Comparison of ENCODE assay signal across 8 cellular contexts in the genomic region with DNA sequence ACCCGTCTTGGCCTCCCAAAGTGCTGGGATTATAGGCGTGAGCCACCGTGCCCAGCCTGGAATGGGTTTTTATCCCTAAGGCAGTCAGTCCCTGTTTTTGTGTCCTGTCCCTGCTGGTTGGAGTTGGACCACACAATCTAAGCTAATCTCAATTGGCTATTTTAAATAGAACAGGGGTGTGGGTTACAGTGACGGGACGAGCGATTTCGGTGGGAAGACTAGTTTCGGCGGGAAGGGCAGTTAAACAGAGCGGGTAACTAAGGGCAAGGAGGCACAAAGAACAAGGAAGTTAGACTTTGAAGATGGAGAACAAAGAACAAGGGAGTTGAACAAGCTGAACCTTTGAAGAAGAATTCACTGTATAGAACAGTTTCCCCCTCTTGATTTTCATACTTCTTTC. TPM values are rescaled to one million over a fixed set of nuclear protein-coding genes. Genes with fewer than 3 reads are reported as not detected.
DNase-seq lines count a peak whose midpoint lies in the region; ATAC-seq lines count a peak whose summit lies in the region.

No MANE protein-coding gene starts in this region.

- peak overlapping the region; percentile 92 for H3K27ac Mint-ChIP-seq in activated naive CD4-positive, alpha-beta T cell treated with anti-CD3 and anti-CD28 coated beads, Interleukin-2, amount 10 ng/mL, durations not matched to agents 7 days and 5 days
- H3K27ac Mint-ChIP-seq in activated CD4-positive, alpha-beta memory T cell treated with anti-CD3 and anti-CD28 coated beads for 36 hours, result no peak overlapping the region

- H3K36me3 ChIP-seq in iPS-15b (ENCODE audit: control insufficient read depth, insufficient read depth, low read length) (no peaks in the 10 kb centered on the region), stomach smooth muscle (ENCODE audit: control insufficient read depth in 2 of 2, insufficient read depth in 2 of 2, low read length in 2 of 2) (peaks cover 0 to 4% of the 10 kb centered on the region in 2 donors)

- CTCF ChIA-PET in activated naive CD4-positive, alpha-beta T cell treated with anti-CD3 and anti-CD28 coated beads, Interleukin-2, amount 10 ng/mL, durations not matched to agents 7 days and 5 days (lab: Charles Lee), result interaction anchor here (0.8 to 4.3 kb wide), 5 partner anchors 9 to 156 kb away, joined by 3 to 27 read pairs (median 14); no protein-coding TSS in a partner anchor
- CTCF ChIA-PET in activated CD4-positive, alpha-beta memory T cell treated with anti-CD3 and anti-CD28 coated beads for 36 hours (lab: Charles Lee), result interaction anchor here (1.8 to 5.7 kb wide), 4 partner anchors 8 to 117 kb away, joined by 5 to 57 read pairs (median 40); no protein-coding TSS in a partner anchor

- H3K9me3 Mint-ChIP-seq in activated naive CD4-positive, alpha-beta T cell treated with anti-CD3 and anti-CD28 coated beads, Interleukin-2, amount 10 ng/mL, durations not matched to agents 7 days and 5 days, result peaks cover 3% of the 10 kb centered on the region
- H3K9me3 Mint-ChIP-seq in activated CD4-positive, alpha-beta memory T cell treated with anti-CD3 and anti-CD28 coated beads for 36 hours, result no peaks in the 10 kb centered on the region

- no peak overlapping the region for H3K9ac ChIP-seq in iPS-15b (ENCODE audit: low read depth, low read length)
- H3K9ac ChIP-seq in stomach smooth muscle (ENCODE audit: low read length in 2 of 2), result no peak overlapping the region

- H3K4me1 Mint-ChIP-seq in activated naive CD4-positive, alpha-beta T cell treated with anti-CD3 and anti-CD28 coated beads, Interleukin-2, amount 10 ng/mL, durations not matched to agents 7 days and 5 days, result peaks cover 68% of the 10 kb centered on the region
- peaks cover 42% of the 10 kb centered on the region for H3K4me1 Mint-ChIP-seq in activated CD4-positive, alpha-beta memory T cell treated with anti-CD3 and anti-CD28 coated beads for 36 hours (ENCODE audit: low read depth)

- no peak for DNase-seq in activated naive CD4-positive, alpha-beta T cell treated with anti-CD3 and anti-CD28 coated beads, Interleukin-2, amount 10 ng/mL, durations not matched to agents 7 days and 5 days
- DNase-seq in activated naive CD4-positive, alpha-beta T cell (lab: John Stamatoyannopoulos, UW), result no peak
- no peak for DNase-seq in activated CD4-positive, alpha-beta memory T cell treated with anti-CD3 and anti-CD28 coated beads for 36 hours
- DNase-seq in HT-29 (ENCODE audit: low spot score) (no peak), GM19238 (ENCODE audit: insufficient read length, low spot score) (no peak)

- H3K27me3 ChIP-seq in iPS-15b (ENCODE audit: control insufficient read depth, insufficient read depth, low read length) (no peaks in the 10 kb centered on the region), stomach smooth muscle (ENCODE audit: control insufficient read depth in 1 of 2, insufficient read depth in 2 of 2, low read length in 2 of 2) (no peaks in the 10 kb centered on the region)

- H3K36me3 Mint-ChIP-seq in activated naive CD4-positive, alpha-beta T cell treated with anti-CD3 and anti-CD28 coated beads, Interleukin-2, amount 10 ng/mL, durations not matched to agents 7 days and 5 days, result peaks cover 22% of the 10 kb centered on the region
- H3K36me3 Mint-ChIP-seq in activated CD4-positive, alpha-beta memory T cell treated with anti-CD3 and anti-CD28 coated beads for 36 hours, result peaks cover 6% of the 10 kb centered on the region

- peak overlapping the region; percentile 96 for H3K4me3 Mint-ChIP-seq in activated naive CD4-positive, alpha-beta T cell treated with anti-CD3 and anti-CD28 coated beads, Interleukin-2, amount 10 ng/mL, durations not matched to agents 7 days and 5 days
- peak overlapping the region; percentile 99 for H3K4me3 Mint-ChIP-seq in activated CD4-positive, alpha-beta memory T cell treated with anti-CD3 and anti-CD28 coated beads for 36 hours

- H3K9me3 ChIP-seq in iPS-15b (ENCODE audit: control insufficient read depth, insufficient read depth, low read length) (no peaks in the 10 kb centered on the region), stomach smooth muscle (ENCODE audit: control insufficient read depth in 2 of 2, low read length in 2 of 2) (no peaks in the 10 kb centered on the region)

- no peaks in the 10 kb centered on the region for H3K4me1 ChIP-seq in iPS-15b (ENCODE audit: control insufficient read depth, insufficient read depth, low read length)
- peaks cover 37% of the 10 kb centered on the region for H3K4me1 ChIP-seq in stomach smooth muscle (ENCODE audit: control insufficient read depth, insufficient read depth, low read length)

- intact Hi-C loops in activated CD4-positive, alpha-beta memory T cell treated with anti-CD3 and anti-CD28 coated beads for 36 hours (cut with micrococcal nuclease), result no loop called here

- peaks cover 1% of the 10 kb centered on the region for H3K27me3 Mint-ChIP-seq in activated naive CD4-positive, alpha-beta T cell treated with anti-CD3 and anti-CD28 coated beads, Interleukin-2, amount 10 ng/mL, durations not matched to agents 7 days and 5 days
- H3K27me3 Mint-ChIP-seq in activated CD4-positive, alpha-beta memory T cell treated with anti-CD3 and anti-CD28 coated beads for 36 hours, result no peaks in the 10 kb centered on the region

- no peak overlapping the region for H3K27ac ChIP-seq in stomach smooth muscle (ENCODE audit: low read length)

- no peak for ATAC-seq in GM21526 (IDR thresholded peaks at IDR 0.05; ENCODE audit: low FRiP score, unreplicated experiment)

- POLR2A ChIA-PET in activated CD4-positive, alpha-beta memory T cell treated with anti-CD3 and anti-CD28 coated beads for 36 hours (lab: Charles Lee), result interaction anchor here (1.2 to 1.5 kb wide), 3 partner anchors 10 to 342 kb away, joined by 4 to 5 read pairs (median 4); no protein-coding TSS in a partner anchor

- H3K4me3 ChIP-seq in iPS-15b (ENCODE audit: low read depth, low read length) (peak overlapping the region; percentile 97), stomach smooth muscle (ENCODE audit: low read length in 2 of 2) (peak overlapping the region; percentile 40 to 81)

RNA-seq across cellular contexts. Expression of a gene that starts 1.4 kb away (rescaled TPM):
- total RNA-seq in activated CD4-positive, alpha-beta memory T cell treated with anti-CD3 and anti-CD28 coated beads for 36 hours, result 10 to 100 TPM; 80.3 to 81.2 TPM
- total RNA-seq in HT-29 (2014; rRNA removed; shearing (Covaris generic)), result 136 and 159 TPM in 2 replicates

RNA-seq across cellular contexts. Expression of a gene that starts 29.6 kb away (rescaled TPM):
- 1 to 10 TPM in 1 of 2 experiments, under 1 TPM in 1; 0.88 to 1.0 TPM for total RNA-seq in activated CD4-positive, alpha-beta memory T cell treated with anti-CD3 and anti-CD28 coated beads for 36 hours
- 0.08 and 0.58 TPM in 2 replicates for total RNA-seq in HT-29 (2014; rRNA removed; shearing (Covaris generic))

RNA-seq across cellular contexts. Expression of a gene that starts 53.7 kb away (rescaled TPM):
- not detected for total RNA-seq in activated CD4-positive, alpha-beta memory T cell treated with anti-CD3 and anti-CD28 coated beads for 36 hours
- not detected in 2 replicates for total RNA-seq in HT-29 (2014; rRNA removed; shearing (Covaris generic))
